ENCODE assay signal across 15 cellular contexts in the genomic region with DNA sequence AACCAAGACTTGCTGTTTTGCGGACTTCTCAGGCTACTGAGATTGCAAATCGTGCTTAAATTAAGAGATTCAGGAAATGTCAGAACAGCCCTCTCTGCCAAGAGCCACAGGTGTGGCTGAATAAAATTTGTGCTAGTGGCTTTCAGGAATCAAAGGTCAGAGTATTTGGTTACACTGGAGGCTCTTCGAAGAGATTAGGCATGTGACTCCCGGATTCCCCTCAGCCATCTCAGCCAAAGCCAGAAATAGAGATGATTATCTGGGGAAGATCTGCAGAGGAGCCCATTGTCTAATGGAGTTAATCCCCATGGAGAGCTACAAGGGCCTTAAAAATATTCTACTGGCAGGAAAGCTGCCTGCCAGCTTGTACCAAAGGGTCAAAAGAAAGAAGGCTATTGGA.
A peak's percentile ranks its signal among the peaks of the same experiment; 100 is the strongest.
DNase-seq lines count a peak whose midpoint lies in the region; ATAC-seq and TF ChIP-seq lines count a peak whose summit lies in the region.
"Had no signal": no experiment of that assay in that cellular context is flagged by ENCODE, and none has a peak within 500 bp of the region (broad histone marks: within the 10 kb centered on the region; RNA-seq: fewer than 3 reads in every experiment).

No MANE protein-coding gene starts in this region.

- no peaks in the 10 kb centered on the region for H3K27me3 ChIP-seq in BLaER1

- H3K4me3 ChIP-seq in BLaER1, result no peak overlapping the region

- no peak for ATAC-seq in HG03442 (IDR thresholded peaks at IDR 0.05; ENCODE audit: unreplicated experiment)
- ATAC-seq in SK-N-SH treated with all-trans-retinoic acid at 6 μM for 48 hours, result no peak

- H3K9ac ChIP-seq in BLaER1, result no peak overlapping the region

- H3K36me3 ChIP-seq in BLaER1, result no peaks in the 10 kb centered on the region

- peaks cover 28% of the 10 kb centered on the region for H3K9me3 ChIP-seq in BLaER1

- no peak overlapping the region for H3K27ac ChIP-seq in BLaER1
- H3K27ac ChIP-seq: 22Rv1 had no signal

- peak; percentile 85 to 97 for DNase-seq in NCI-H524 (lab: John Stamatoyannopoulos, UW)
- peak; percentile 18 for DNase-seq in RPMI7951 (ENCODE audit: low read depth)
- DNase-seq in left kidney (ENCODE audit: low read depth, low spot score), result peak; percentile 46
- DNase-seq in hippocampal formation (lab: John Stamatoyannopoulos, UW), result no peak
- no peak for DNase-seq in cerebellum (ENCODE audit: low spot score)
- DNase-seq: Caco-2; CD8-positive, alpha-beta memory T cell; DND-41; GF-D8; HCEC 1CT; HFFc6 had no signal

- H4K20me1 ChIP-seq in BLaER1, result no peaks in the 10 kb centered on the region

- peaks cover 13% of the 10 kb centered on the region; the same call in 1 of the 2 replicates for H3K4me1 ChIP-seq in BLaER1
- H3K4me1 ChIP-seq: Caco-2 had no signal

- peak overlapping the region; percentile 21 for H3K4me2 ChIP-seq in BLaER1

TF ChIP-seq in SK-N-SH treated with all-trans-retinoic acid at 6 μM for 48 hours, 23 proteins besides CTCF, POLR2A, EP300 and RAD21:
- TF ChIP-seq, protein P1, sequence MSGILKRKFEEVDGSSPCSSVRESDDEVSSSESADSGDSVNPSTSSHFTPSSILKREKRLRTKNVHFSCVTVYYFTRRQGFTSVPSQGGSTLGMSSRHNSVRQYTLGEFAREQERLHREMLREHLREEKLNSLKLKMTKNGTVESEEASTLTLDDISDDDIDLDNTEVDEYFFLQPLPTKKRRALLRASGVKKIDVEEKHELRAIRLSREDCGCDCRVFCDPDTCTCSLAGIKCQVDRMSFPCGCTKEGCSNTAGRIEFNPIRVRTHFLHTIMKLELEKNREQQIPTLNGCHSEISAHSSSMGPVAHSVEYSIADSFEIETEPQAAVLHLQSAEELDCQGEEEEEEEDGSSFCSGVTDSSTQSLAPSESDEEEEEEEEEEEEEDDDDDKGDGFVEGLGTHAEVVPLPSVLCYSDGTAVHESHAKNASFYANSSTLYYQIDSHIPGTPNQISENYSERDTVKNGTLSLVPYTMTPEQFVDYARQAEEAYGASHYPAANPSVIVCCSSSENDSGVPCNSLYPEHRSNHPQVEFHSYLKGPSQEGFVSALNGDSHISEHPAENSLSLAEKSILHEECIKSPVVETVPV (CRISPR knock-in tag; IDR thresholded peaks at IDR 0.05), result no peak
- no peak for TF ChIP-seq SNAI2 (CRISPR knock-in tag; IDR thresholded peaks at IDR 0.05)
- TF ChIP-seq, protein P2, sequence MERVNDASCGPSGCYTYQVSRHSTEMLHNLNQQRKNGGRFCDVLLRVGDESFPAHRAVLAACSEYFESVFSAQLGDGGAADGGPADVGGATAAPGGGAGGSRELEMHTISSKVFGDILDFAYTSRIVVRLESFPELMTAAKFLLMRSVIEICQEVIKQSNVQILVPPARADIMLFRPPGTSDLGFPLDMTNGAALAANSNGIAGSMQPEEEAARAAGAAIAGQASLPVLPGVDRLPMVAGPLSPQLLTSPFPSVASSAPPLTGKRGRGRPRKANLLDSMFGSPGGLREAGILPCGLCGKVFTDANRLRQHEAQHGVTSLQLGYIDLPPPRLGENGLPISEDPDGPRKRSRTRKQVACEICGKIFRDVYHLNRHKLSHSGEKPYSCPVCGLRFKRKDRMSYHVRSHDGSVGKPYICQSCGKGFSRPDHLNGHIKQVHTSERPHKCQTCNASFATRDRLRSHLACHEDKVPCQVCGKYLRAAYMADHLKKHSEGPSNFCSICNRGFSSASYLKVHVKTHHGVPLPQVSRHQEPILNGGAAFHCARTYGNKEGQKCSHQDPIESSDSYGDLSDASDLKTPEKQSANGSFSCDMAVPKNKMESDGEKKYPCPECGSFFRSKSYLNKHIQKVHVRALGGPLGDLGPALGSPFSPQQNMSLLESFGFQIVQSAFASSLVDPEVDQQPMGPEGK (CRISPR knock-in tag; IDR thresholded peaks at IDR 0.05; ENCODE audit: borderline replicate concordance), result no peak
- TF ChIP-seq TOX (CRISPR knock-in tag; IDR thresholded peaks at IDR 0.05; ENCODE audit: borderline replicate concordance), result no peak
- no peak for TF ChIP-seq TCF4 (CRISPR knock-in tag; IDR thresholded peaks at IDR 0.05; ENCODE audit: borderline replicate concordance)
- no peak for TF ChIP-seq ZC3H10 (CRISPR knock-in tag; IDR thresholded peaks at IDR 0.05)
- TF ChIP-seq RARB (CRISPR knock-in tag; IDR thresholded peaks at IDR 0.05), result no peak
- no peak for TF ChIP-seq CSDC2 (CRISPR knock-in tag; IDR thresholded peaks at IDR 0.05)
- no peak for TF ChIP-seq ZNF8 (CRISPR knock-in tag; IDR thresholded peaks at IDR 0.05)
- no peak for TF ChIP-seq ZFP30 (CRISPR knock-in tag; IDR thresholded peaks at IDR 0.05)
- TF ChIP-seq ZNF565 (CRISPR knock-in tag; conservative IDR thresholded peaks at IDR 0.05; ENCODE audit: low read depth), result no peak
- no peak for TF ChIP-seq ISL1 (CRISPR knock-in tag; IDR thresholded peaks at IDR 0.05)
TF ChIP-seq in SK-N-SH treated with all-trans-retinoic acid at 6 μM for 48 hours: peak in this region for 0.

Comparison
In these comparisons a context has a peak if more than half of its experiments do, and no peak if none do; other contexts are left out.
1. DNase-seq: peak in NCI-H524 (2 of 2), RPMI7951 (single experiment) and left kidney (single experiment); none in hippocampal formation (0 of 2) and cerebellum (single experiment).